ENCODE assay signal across 8 cellular contexts in the genomic region with DNA sequence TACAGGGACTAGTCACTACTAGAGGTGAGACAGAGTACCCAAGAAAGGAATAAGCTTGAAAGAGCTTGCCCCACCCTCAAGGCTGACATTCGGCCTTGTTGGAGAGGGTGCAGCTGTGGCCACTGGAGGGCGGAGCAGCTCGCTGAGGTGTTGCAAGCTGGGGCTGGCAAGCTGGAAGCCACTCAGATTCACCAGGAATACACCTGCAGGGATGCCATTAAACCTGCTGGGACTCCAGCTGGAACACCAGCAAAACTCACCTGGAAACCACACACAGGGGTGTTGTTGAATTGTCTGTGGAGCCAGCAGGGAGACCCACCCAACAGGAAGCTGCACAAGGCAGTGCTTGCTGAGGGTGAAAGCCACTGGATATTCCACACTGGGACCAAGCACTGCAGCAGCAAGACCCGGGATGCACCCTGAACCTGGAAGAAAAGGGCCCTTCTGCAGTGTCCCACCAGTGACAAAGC. TPM values are rescaled to one million over a fixed set of nuclear protein-coding genes. Genes with fewer than 3 reads are reported as not detected.
DNase-seq lines count a peak whose midpoint lies in the region; ATAC-seq and TF ChIP-seq lines count a peak whose summit lies in the region.

No MANE protein-coding gene starts in this region.

- H3K27me3 ChIP-seq in foreskin keratinocyte, result no peaks in the 10 kb centered on the region

- TF ChIP-seq CTCF in foreskin keratinocyte (conservative IDR thresholded peaks at IDR 0.05), result peak; percentile 85

- peak; percentile 59 for ATAC-seq in GM21423 (IDR thresholded peaks at IDR 0.05; ENCODE audit: unreplicated experiment)
- ATAC-seq in foreskin keratinocyte, result peak; percentile 90
- no peak for ATAC-seq in HG03025 (IDR thresholded peaks at IDR 0.05; ENCODE audit: low FRiP score, unreplicated experiment)

- peaks cover 9% of the 10 kb centered on the region for H3K4me1 ChIP-seq in foreskin keratinocyte

- DNase-seq in SIG-M5 treated with dmso at 0.1 percent for 504 hours (lab: John Stamatoyannopoulos, UW; ENCODE audit: unreplicated experiment) (peak; percentile 42), SIG-M5 (lab: John Stamatoyannopoulos, UW) (no peak), HUDEP-2 (lab: John Stamatoyannopoulos, UW; ENCODE audit: unreplicated experiment in 76 of 76) (peak in 46 of 76 experiments; percentile 4 to 60 (median 24)), RPMI8226 (peak; percentile 58), foreskin keratinocyte (peak; percentile 38 to 63), NCI-H446 treated with DMSO at 0.1 percent for 48 hours (lab: John Stamatoyannopoulos, UW) (no peak)

- no peak overlapping the region for H3K27ac ChIP-seq in foreskin keratinocyte

RNA-seq across cellular contexts. Expression of gene KCTD18, which starts 26.1 kb away (rescaled TPM):
- 14.9 TPM in 2 replicates for total RNA-seq in foreskin keratinocyte
- polyA plus RNA-seq in foreskin keratinocyte, result 6.1 and 7.4 TPM in 2 replicates

RNA-seq across cellular contexts. Expression of gene SGO2, which starts 42.2 kb away (rescaled TPM):
- total RNA-seq in foreskin keratinocyte, result 17.7 and 21.6 TPM in 2 replicates
- polyA plus RNA-seq in foreskin keratinocyte, result 5.1 and 8.1 TPM in 2 replicates

Comparison
In these comparisons a context has a peak if more than half of its experiments do, and no peak if none do; other contexts are left out.
1. DNase-seq: peak in SIG-M5 treated with dmso at 0.1 percent for 504 hours (single experiment), HUDEP-2 (46 of 76), RPMI8226 (single experiment) and foreskin keratinocyte (2 of 2); none in SIG-M5 (single experiment) and NCI-H446 treated with DMSO at 0.1 percent for 48 hours (single experiment).